ENCODE assay signal across 18 cellular contexts in the genomic region with DNA sequence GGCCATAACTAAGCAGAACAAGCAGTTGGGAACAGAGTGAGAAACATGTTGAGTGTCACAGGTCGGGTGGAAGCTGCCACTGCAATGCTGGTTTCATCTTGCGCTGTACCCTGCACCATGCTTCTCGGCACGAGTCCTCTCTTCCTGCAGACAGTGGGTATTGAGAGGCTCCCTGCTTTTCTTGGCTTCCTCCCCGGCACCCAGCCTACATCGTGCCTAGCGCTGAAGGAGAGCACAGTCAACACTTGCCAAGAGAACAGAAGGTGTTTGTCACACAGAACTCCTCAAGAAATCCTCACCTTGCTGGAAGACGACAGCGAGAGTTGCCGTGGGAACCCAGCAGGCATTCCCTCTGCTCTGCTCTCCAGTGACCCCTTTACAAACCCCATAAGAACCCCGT. TPM values are rescaled to one million over a fixed set of nuclear protein-coding genes. Genes with fewer than 3 reads are reported as not detected.
DNase-seq lines count a peak whose midpoint lies in the region; ATAC-seq and TF ChIP-seq lines count a peak whose summit lies in the region.
"Had no signal": no experiment of that assay in that cellular context is flagged by ENCODE, and none has a peak within 500 bp of the region (broad histone marks: within the 10 kb centered on the region; RNA-seq: fewer than 3 reads in every experiment).

No MANE protein-coding gene starts in this region.

- no peak overlapping the region for H3K4me3 Mint-ChIP-seq in activated CD8-positive, alpha-beta T cell treated with anti-CD3 and anti-CD28 coated beads for 36 hours
- H3K4me3 Mint-ChIP-seq: CD4-positive, alpha-beta T cell had no signal

- CTCF ChIA-PET in activated CD8-positive, alpha-beta T cell treated with anti-CD3 and anti-CD28 coated beads for 36 hours (lab: Charles Lee), result no interaction called here

- no peaks in the 10 kb centered on the region for H3K27me3 ChIP-seq in heart left ventricle
- H3K27me3 ChIP-seq in neuronal stem cell (ENCODE audit: control insufficient read depth in 3 of 3, insufficient read depth in 3 of 3, low read depth in 1 of 3, low read length in 3 of 3), result no peaks in the 10 kb centered on the region
- H3K27me3 ChIP-seq: BLaER1 treated with 17β-estradiol and CSF1 and Interleukin-3, amounts not matched to agents 10 nM and 100 nM had no signal

- no peak overlapping the region for H3K9ac ChIP-seq in neuronal stem cell (ENCODE audit: low read depth, low read length, poor library complexity)
- H3K9ac ChIP-seq: BLaER1 treated with 17β-estradiol and CSF1 and Interleukin-3, amounts not matched to agents 10 nM and 100 nM; SK-N-SH had no signal

- no peaks in the 10 kb centered on the region for H3K4me1 Mint-ChIP-seq in activated CD8-positive, alpha-beta T cell treated with anti-CD3 and anti-CD28 coated beads for 36 hours (ENCODE audit: low read depth)

- no peak for TF ChIP-seq POLR2A in heart left ventricle (IDR thresholded peaks at IDR 0.05)

- H3K27ac ChIP-seq in heart left ventricle (no peak overlapping the region), neuronal stem cell (replicated peaks; ENCODE audit: low read length) (no peak overlapping the region)
- H3K27ac ChIP-seq: BLaER1 treated with 17β-estradiol and CSF1 and Interleukin-3, amounts not matched to agents 10 nM and 100 nM had no signal

- no peak overlapping the region for H4K91ac ChIP-seq in neuronal stem cell (ENCODE audit: low read depth, low read length, poor library complexity)

- no peak overlapping the region for H2AK5ac ChIP-seq in neuronal stem cell (ENCODE audit: low read depth, low read length)

- peak overlapping the region; percentile 7 for H2BK5ac ChIP-seq in neuronal stem cell (ENCODE audit: low read length)

- ATAC-seq in heart left ventricle, result no peak
- ATAC-seq in HG03280 (IDR thresholded peaks at IDR 0.05; ENCODE audit: unreplicated experiment), result no peak
- no peak for ATAC-seq in activated CD8-positive, alpha-beta T cell treated with anti-CD3 and anti-CD28 coated beads for 36 hours
- ATAC-seq in activated naive CD4-positive, alpha-beta T cell treated with anti-CD3 and anti-CD28 coated beads, Interleukin-2, amount 50 U/mL, for 72 hours, result no peak
- ATAC-seq: HCT116 had no signal

- no peak overlapping the region for H2BK120ac ChIP-seq in neuronal stem cell (ENCODE audit: low read depth, low read length)

- no peak overlapping the region for H2BK15ac ChIP-seq in neuronal stem cell (ENCODE audit: low read length)

- H2BK12ac ChIP-seq in neuronal stem cell (ENCODE audit: low read length), result no peak overlapping the region

- intact Hi-C loops in cardiac septum (cut with DNase I) (no loop called here), heart left ventricle (cut with DNase I) (no loop called here)
- intact Hi-C loops in activated CD8-positive, alpha-beta T cell treated with anti-CD3 and anti-CD28 coated beads for 36 hours (cut with micrococcal nuclease), result no loop called here

- no peak overlapping the region for H3K4me3 ChIP-seq in heart left ventricle
- no peak overlapping the region for H3K4me3 ChIP-seq in neuronal stem cell (ENCODE audit: low read length in 2 of 2)
- H3K4me3 ChIP-seq: BLaER1 treated with 17β-estradiol and CSF1 and Interleukin-3, amounts not matched to agents 10 nM and 100 nM had no signal

- peak overlapping the region; percentile 20 for H3K18ac ChIP-seq in neuronal stem cell (ENCODE audit: low read length)

- H4K8ac ChIP-seq in neuronal stem cell (ENCODE audit: low read depth, low read length), result no peak overlapping the region

- no peak for TF ChIP-seq CTCF in heart left ventricle (IDR thresholded peaks at IDR 0.05)
- no peak for TF ChIP-seq CTCF in activated CD8-positive, alpha-beta T cell treated with anti-CD3 and anti-CD28 coated beads for 36 hours (IDR thresholded peaks at IDR 0.05)

- H3K79me1 ChIP-seq in neuronal stem cell (ENCODE audit: low read depth, low read length), result no peaks in the 10 kb centered on the region

- H2AFZ ChIP-seq in neuronal stem cell (ENCODE audit: low read length), result no peak overlapping the region

- H3K27me3 Mint-ChIP-seq in activated CD8-positive, alpha-beta T cell treated with anti-CD3 and anti-CD28 coated beads for 36 hours, result no peaks in the 10 kb centered on the region
- H3K27me3 Mint-ChIP-seq: CD4-positive, alpha-beta T cell had no signal

- H3K27ac Mint-ChIP-seq in activated CD8-positive, alpha-beta T cell treated with anti-CD3 and anti-CD28 coated beads for 36 hours, result no peak overlapping the region
- H3K27ac Mint-ChIP-seq in activated naive CD4-positive, alpha-beta T cell treated with anti-CD3 and anti-CD28 coated beads, Interleukin-2, amount 50 U/mL, for 72 hours, result no peak overlapping the region
- H3K27ac Mint-ChIP-seq: CD4-positive, alpha-beta T cell had no signal

- H3K9me3 Mint-ChIP-seq in activated CD8-positive, alpha-beta T cell treated with anti-CD3 and anti-CD28 coated beads for 36 hours, result no peaks in the 10 kb centered on the region
- H3K9me3 Mint-ChIP-seq in activated naive CD4-positive, alpha-beta T cell treated with anti-CD3 and anti-CD28 coated beads, Interleukin-2, amount 50 U/mL, for 72 hours, result peaks cover 0 to 17% of the 10 kb centered on the region in 2 donors

- no peak overlapping the region for H3K14ac ChIP-seq in neuronal stem cell (ENCODE audit: low read length)

- H3K9me3 ChIP-seq in heart left ventricle, result no peaks in the 10 kb centered on the region
- no peaks in the 10 kb centered on the region for H3K9me3 ChIP-seq in neuronal stem cell (replicated peaks in 1 of 2; ENCODE audit: control insufficient read depth in 2 of 2, insufficient read depth in 1 of 2, low read depth in 1 of 2, low read length in 2 of 2)
- H3K9me3 ChIP-seq: SK-N-SH had no signal

- POLR2A ChIA-PET in activated CD8-positive, alpha-beta T cell treated with anti-CD3 and anti-CD28 coated beads for 36 hours (lab: Charles Lee), result no interaction called here

- H3K4me2 ChIP-seq in neuronal stem cell (ENCODE audit: insufficient read depth, low read length, poor library complexity, severe bottlenecking), result no peak overlapping the region
- H3K4me2 ChIP-seq: BLaER1 treated with 17β-estradiol and CSF1 and Interleukin-3, amounts not matched to agents 10 nM and 100 nM; SK-N-SH had no signal

- H3K36me3 ChIP-seq in heart left ventricle, result peaks cover 0 to 38% (median 0%) of the 10 kb centered on the region in 9 donors
- H3K36me3 ChIP-seq in neuronal stem cell (replicated peaks in 1 of 2; ENCODE audit: control insufficient read depth in 2 of 2, insufficient read depth in 2 of 2, low read length in 2 of 2), result peaks cover 0 to 7% of the 10 kb centered on the region in 2 donors

- DNase-seq in cardiac septum (ENCODE audit: low spot score) (peak; percentile 49), heart left ventricle (no peak), cerebellum (ENCODE audit: low spot score) (peak; percentile 19), neuronal stem cell (ENCODE audit: low spot score) (no peak)
- DNase-seq in activated CD8-positive, alpha-beta T cell treated with anti-CD3 and anti-CD28 coated beads for 36 hours, result no peak
- DNase-seq in activated naive CD4-positive, alpha-beta T cell treated with anti-CD3 and anti-CD28 coated beads, Interleukin-2, amount 50 U/mL, for 72 hours (ENCODE audit: low spot score in 2 of 2), result no peak
- DNase-seq: CD4-positive, alpha-beta T cell; DMS53; NCI-H1048; NCI-H1417; NCI-H1694; NCI-H2029 treated with DMSO at 0.1 percent for 48 hours; NCI-H748 treated with DMSO at 0.1 percent for 48 hours; SK-N-SH had no signal

- H3K36me3 Mint-ChIP-seq in activated CD8-positive, alpha-beta T cell treated with anti-CD3 and anti-CD28 coated beads for 36 hours (ENCODE audit: low read depth), result no peaks in the 10 kb centered on the region
- H3K36me3 Mint-ChIP-seq in activated naive CD4-positive, alpha-beta T cell treated with anti-CD3 and anti-CD28 coated beads, Interleukin-2, amount 50 U/mL, for 72 hours, result no peaks in the 10 kb centered on the region

- H3K4ac ChIP-seq in neuronal stem cell (ENCODE audit: low read length), result no peak overlapping the region

- no peaks in the 10 kb centered on the region for H3K4me1 ChIP-seq in heart left ventricle
- H3K4me1 ChIP-seq in neuronal stem cell (ENCODE audit: control insufficient read depth in 2 of 2, insufficient read depth in 1 of 2, low read depth in 1 of 2, low read length in 2 of 2), result peaks cover 0 to 3% of the 10 kb centered on the region in 2 donors

- WGBS in heart left ventricle, 4 donors, result 84 to 92% (median 87%) methylated on average over 9 to 11 of the region's 11 CpGs
- no CpG with 5 or more reads among the region's 11 CpGs for whole genome bisulfite sequencing in neuronal stem cell (ENCODE audit: extremely low coverage in 2 of 2, insufficient read length in 2 of 2, insufficient replicate concordance in 1 of 2), 2 donors

- no peak overlapping the region for H3K23ac ChIP-seq in neuronal stem cell (ENCODE audit: low read depth, low read length, poor library complexity)

RNA-seq across cellular contexts. Expression of a gene that starts 53.6 kb away (rescaled TPM):
- total RNA-seq in cardiac septum (1.3 TPM), heart left ventricle (1 to 10 TPM in 4 of 9 donors, under 1 TPM in 5; 0.46 to 3.1 (median 0.99) TPM), cerebellum (3.0 TPM)
- polyA plus RNA-seq in heart left ventricle, result under 1 TPM; 0.89 to 0.95 TPM
- 3.4 TPM for polyA plus RNA-seq in neuronal stem cell (2013, experiment 1 of 2)
- 3.4 TPM for polyA plus RNA-seq in neuronal stem cell (2013, experiment 2 of 2)
- 1 to 10 TPM in 1 of 2 experiments, under 1 TPM in 1; 0.83 to 1.3 TPM for total RNA-seq in activated CD8-positive, alpha-beta T cell treated with anti-CD3 and anti-CD28 coated beads for 36 hours
- under 1 TPM; 0.16 to 0.66 TPM for total RNA-seq in activated naive CD4-positive, alpha-beta T cell treated with anti-CD3 and anti-CD28 coated beads, Interleukin-2, amount 50 U/mL, for 72 hours
- total RNA-seq: HT-29 had no signal
- polyA plus RNA-seq: SK-N-SH had no signal

RNA-seq across cellular contexts. Expression of a gene that starts 56.2 kb away (rescaled TPM):
- total RNA-seq in cardiac septum, result 8.7 TPM
- total RNA-seq in heart left ventricle, result 10 to 100 TPM in 1 of 9 donors, 1 to 10 TPM in 8; 3.1 to 11.3 (median 4.2) TPM
- 1 to 10 TPM; 2.4 to 2.6 TPM for polyA plus RNA-seq in heart left ventricle
- 10.4 TPM for total RNA-seq in cerebellum
- polyA plus RNA-seq in neuronal stem cell (2013, experiment 1 of 2), result 4.9 TPM
- polyA plus RNA-seq in neuronal stem cell (2013, experiment 2 of 2), result 4.6 TPM
- total RNA-seq in activated CD8-positive, alpha-beta T cell treated with anti-CD3 and anti-CD28 coated beads for 36 hours, result 1 to 10 TPM; 2.0 to 2.5 TPM
- 1 to 10 TPM in 1 of 2 donors, under 1 TPM in 1; 0.14 to 1.4 TPM for total RNA-seq in activated naive CD4-positive, alpha-beta T cell treated with anti-CD3 and anti-CD28 coated beads, Interleukin-2, amount 50 U/mL, for 72 hours
- total RNA-seq: HT-29 had no signal

Comparison
In these comparisons a context has a peak if more than half of its experiments do, and no peak if none do; other contexts are left out.
1. DNase-seq: peak in cardiac septum (single experiment) and cerebellum (single experiment); none in heart left ventricle (0 of 5), neuronal stem cell (single experiment), activated CD8-positive, alpha-beta T cell treated with anti-CD3 and anti-CD28 coated beads for 36 hours (single experiment) and activated naive CD4-positive, alpha-beta T cell treated with anti-CD3 and anti-CD28 coated beads, Interleukin-2, amount 50 U/mL, for 72 hours (0 of 2).